ENCODE assay signal across 1 cellular context in the genomic region with DNA sequence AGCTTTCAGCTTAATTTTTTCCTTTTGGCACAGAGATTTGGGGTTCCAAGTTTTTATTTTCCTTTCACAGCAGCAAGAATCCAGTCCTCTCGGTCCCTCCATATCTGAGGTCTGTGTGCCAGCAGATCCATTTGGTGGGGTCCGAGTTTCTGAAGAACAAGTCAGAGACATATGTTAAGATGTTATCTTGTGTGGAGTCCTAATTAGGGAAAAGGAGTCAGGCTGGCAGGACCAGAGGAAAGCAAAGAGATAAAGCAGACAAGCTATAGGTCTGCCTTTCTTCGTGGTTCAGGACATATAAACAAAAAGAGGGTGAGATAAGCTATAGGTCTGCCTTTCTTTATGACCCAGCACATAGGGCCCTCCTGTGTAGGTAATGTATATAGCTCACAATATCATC.
TF ChIP-seq lines count a peak whose summit lies in the region.

No MANE protein-coding gene starts in this region.

TF ChIP-seq in K562, 482 proteins besides CTCF, POLR2A, EP300 and RAD21 (continued from another document):
- TF ChIP-seq MAFG (tag; conservative IDR thresholded peaks at IDR 0.05) = peak; percentile 52; the same call in 1 of the 2 replicates
- no peak for TF ChIP-seq ARHGAP35 (IDR thresholded peaks at IDR 0.05; ENCODE audit: partially characterized antibody)
- TF ChIP-seq CREM (IDR thresholded peaks at IDR 0.05; ENCODE audit: low read depth) = no peak
- 0 out of 2 replicates have a peak, but pooled peaks have one; percentile 49 for TF ChIP-seq NFE2 (IDR thresholded peaks at IDR 0.05; ENCODE audit: low read depth)
